Comparison of ENCODE assay signal across 15 cellular contexts in genomic region chr14:39230416-39230815, GRCh38. TPM values are rescaled to one million over a fixed set of nuclear protein-coding genes. Genes with fewer than 3 reads are reported as not detected.
A peak's percentile ranks its signal among the peaks of the same experiment; 100 is the strongest.
DNase-seq lines count a peak whose midpoint lies in the region; ATAC-seq and TF ChIP-seq lines count a peak whose summit lies in the region.
"Had no signal": no experiment of that assay in that cellular context is flagged by ENCODE, and none has a peak within 500 bp of the region (broad histone marks: within the 10 kb centered on the region; RNA-seq: fewer than 3 reads in every experiment).

No MANE protein-coding gene starts in this region.

- no peak overlapping the region for H3K4me2 ChIP-seq in H9 (ENCODE audit: insufficient read depth, insufficient read length, low read length)

- H3K4me1 Mint-ChIP-seq in activated naive CD8-positive, alpha-beta T cell (ENCODE audit: low read depth): peaks cover 41% of the 10 kb centered on the region
- H3K4me1 Mint-ChIP-seq in natural killer cell: peaks cover 49 to 54% of the 10 kb centered on the region in 2 donors
- peaks cover 3% of the 10 kb centered on the region in 2 experiments; a peak in 1 of 4 replicates for H3K4me1 Mint-ChIP-seq in H9
- H3K4me1 Mint-ChIP-seq: neural crest cell had no signal

- H3K56ac ChIP-seq in H9 (ENCODE audit: insufficient read length, low read depth, low read length): no peak overlapping the region

- H2AFZ ChIP-seq in H9 (ENCODE audit: low read length): no peak overlapping the region

- peak; percentile 28 for DNase-seq in activated CD4-positive, alpha-beta T cell treated with anti-CD3 and anti-CD28 coated beads for 48 hours
- DNase-seq in activated CD4-positive, alpha-beta T cell treated with anti-CD3 and anti-CD28 coated beads for 4 hours: no peak
- DNase-seq in M059J (ENCODE audit: low read depth): peak; percentile 14
- no peak for DNase-seq in natural killer cell
- no peak for DNase-seq in H9
- DNase-seq: aorta, lower lobe of right lung, NCI-H187 treated with DMSO at 0.1 percent for 48 hours, NCI-H524 treated with DMSO at 0.1 percent for 48 hours, right cardiac atrium, stomach had no signal

- intact Hi-C loops in natural killer cell (cut with micrococcal nuclease): loop anchor here (2.0 to 10.0 kb wide), 2 partner anchors 134 to 200 kb away; no protein-coding TSS in a partner anchor

- H3K27ac ChIP-seq in H9 (ENCODE audit: insufficient read length, low read depth, low read length): no peak overlapping the region
- H3K27ac ChIP-seq: lower lobe of right lung, stomach had no signal

- ATAC-seq in natural killer cell (no peak), HG02610 (IDR thresholded peaks at IDR 0.05; ENCODE audit: unreplicated experiment) (no peak), GM21528 (IDR thresholded peaks at IDR 0.05; ENCODE audit: low FRiP score, unreplicated experiment) (no peak)
- ATAC-seq: lower lobe of right lung, right cardiac atrium had no signal

- WGBS in H9 (ENCODE audit: extremely low coverage, insufficient read length, low lambda C conversion rate): no CpG with 5 or more reads among the region's 3 CpGs

- H3K36me3 Mint-ChIP-seq in activated naive CD8-positive, alpha-beta T cell: no peaks in the 10 kb centered on the region
- no peaks in the 10 kb centered on the region for H3K36me3 Mint-ChIP-seq in natural killer cell
- H3K36me3 Mint-ChIP-seq in H9 (ENCODE audit: insufficient read depth in 1 of 3, low read depth in 3 of 3): no peaks in the 10 kb centered on the region

- H3K4me3 Mint-ChIP-seq in activated naive CD8-positive, alpha-beta T cell: peak overlapping the region; percentile 8
- H3K4me3 Mint-ChIP-seq in natural killer cell: no peak overlapping the region
- H3K4me3 Mint-ChIP-seq in H9: no peak overlapping the region
- H3K4me3 Mint-ChIP-seq: neural crest cell had no signal

- H3K18ac ChIP-seq in H9 (ENCODE audit: insufficient read length, low read depth, low read length): no peak overlapping the region

- H3T11ph ChIP-seq in H9 (ENCODE audit: low read length): no peak overlapping the region

- no peak overlapping the region for H4K8ac ChIP-seq in H9 (replicated peaks; ENCODE audit: insufficient read length, low read depth, low read length)

- no peak overlapping the region for H2BK15ac ChIP-seq in H9 (ENCODE audit: low read depth, low read length)

- H3K79me2 ChIP-seq in H9 (ENCODE audit: insufficient read depth, low read length): no peaks in the 10 kb centered on the region

- H3K4me1 ChIP-seq in H9 (ENCODE audit: insufficient read depth, low read length): no peaks in the 10 kb centered on the region

- H4K5ac ChIP-seq in H9 (ENCODE audit: insufficient read length, low read depth, low read length): no peak overlapping the region

- no peak overlapping the region for H2BK12ac ChIP-seq in H9 (ENCODE audit: insufficient read length, low read depth, low read length)

- H3K79me1 ChIP-seq in H9 (ENCODE audit: insufficient read depth, low read depth, low read length, poor library complexity, severe bottlenecking): no peaks in the 10 kb centered on the region

- H3K9ac ChIP-seq in H9 (ENCODE audit: extremely low read depth, insufficient read length, low read length): no peak overlapping the region

- H4K20me1 ChIP-seq in H9 (ENCODE audit: control insufficient read depth, insufficient read depth, insufficient read length): no peaks in the 10 kb centered on the region

- H4K91ac ChIP-seq in H9 (ENCODE audit: insufficient read length, low read depth, low read length): no peak overlapping the region

- H3K4ac ChIP-seq in H9 (ENCODE audit: low read depth, low read length): no peak overlapping the region

- no peak overlapping the region for H2BK5ac ChIP-seq in H9 (ENCODE audit: insufficient read length, low read length)

- H3K23me2 ChIP-seq in H9 (ENCODE audit: insufficient read length, low read depth, low read length, poor library complexity, severe bottlenecking): no peaks in the 10 kb centered on the region

- peak overlapping the region; percentile 83 for H3K27ac Mint-ChIP-seq in activated naive CD8-positive, alpha-beta T cell
- H3K27ac Mint-ChIP-seq in natural killer cell: peak overlapping the region; percentile 90 to 96
- H3K27ac Mint-ChIP-seq in H9: no peak overlapping the region

- H3K9me3 ChIP-seq in H9 (ENCODE audit: control insufficient read depth, low read depth, low read length): no peaks in the 10 kb centered on the region
- H3K9me3 ChIP-seq: lower lobe of right lung, stomach had no signal

- H2BK20ac ChIP-seq in H9 (ENCODE audit: low read depth, low read length, poor library complexity, severe bottlenecking): no peak overlapping the region

- no peaks in the 10 kb centered on the region for H3K27me3 ChIP-seq in H9 (ENCODE audit: insufficient read depth, low read length)
- H3K27me3 ChIP-seq: stomach had no signal

- H3K23ac ChIP-seq in H9 (ENCODE audit: insufficient read length, low read depth, low read length): no peak overlapping the region

- H3K27me3 Mint-ChIP-seq in activated naive CD8-positive, alpha-beta T cell: no peaks in the 10 kb centered on the region
- H3K27me3 Mint-ChIP-seq in natural killer cell (ENCODE audit: low read depth in 2 of 2): no peaks in the 10 kb centered on the region
- H3K27me3 Mint-ChIP-seq in H9 (ENCODE audit: low read depth): no peaks in the 10 kb centered on the region

- H2BK120ac ChIP-seq in H9 (ENCODE audit: low read depth, low read length, poor library complexity, severe bottlenecking): no peak overlapping the region

- TF ChIP-seq CTCF in natural killer cell (IDR thresholded peaks at IDR 0.05): no peak
- no peak for TF ChIP-seq CTCF in H9 (conservative IDR thresholded peaks at IDR 0.05)

- no peaks in the 10 kb centered on the region for H3K9me3 Mint-ChIP-seq in activated naive CD8-positive, alpha-beta T cell (ENCODE audit: low read depth)
- no peaks in the 10 kb centered on the region for H3K9me3 Mint-ChIP-seq in natural killer cell
- no peaks in the 10 kb centered on the region for H3K9me3 Mint-ChIP-seq in H9
- H3K9me3 Mint-ChIP-seq: neural crest cell had no signal

- H3K14ac ChIP-seq in H9 (ENCODE audit: insufficient read depth, low read length): no peak overlapping the region

- no peak overlapping the region for H2AK5ac ChIP-seq in H9 (ENCODE audit: insufficient read length, low read length)

RNA-seq across cellular contexts. Expression of gene MIA2, which starts 3.3 kb away (rescaled TPM):
- total RNA-seq in M059J (2014; rRNA removed; shearing (Covaris generic)): 18.0 and 20.1 TPM in 2 replicates
- total RNA-seq in natural killer cell (10 to 100 TPM; 44.7 to 45.7 (median 45.4) TPM), H9 (2021) (15.0 and 15.3 TPM in 2 replicates)

RNA-seq across cellular contexts. Expression of gene PNN, which starts 55.4 kb away (rescaled TPM):
- 20.2 and 23.6 TPM in 2 replicates for total RNA-seq in M059J (2014; rRNA removed; shearing (Covaris generic))
- 100 to 1,000 TPM; 121 to 153 (median 145) TPM for total RNA-seq in natural killer cell
- 163 and 167 TPM in 2 replicates for total RNA-seq in H9 (2021)

Comparison
In these comparisons a context has a peak if more than half of its experiments do, and no peak if none do; other contexts are left out.
1. DNase-seq: peak in activated CD4-positive, alpha-beta T cell treated with anti-CD3 and anti-CD28 coated beads for 48 hours (single experiment) and M059J (single experiment); none in activated CD4-positive, alpha-beta T cell treated with anti-CD3 and anti-CD28 coated beads for 4 hours (0 of 2), natural killer cell (single experiment) and H9 (single experiment).
2. H3K27ac Mint-ChIP-seq: peak in activated naive CD8-positive, alpha-beta T cell (single experiment) and natural killer cell (2 of 2); none in H9 (0 of 3).